In genomic region chr4:36037127-36037526, GRCh38 we compare ENCODE assay signal across 2 cellular contexts.
A peak's percentile ranks its signal among the peaks of the same experiment; 100 is the strongest.
TF ChIP-seq lines count a peak whose summit lies in the region.

No MANE protein-coding gene starts in this region.

TF ChIP-seq in liver, 16 proteins besides CTCF, POLR2A, EP300 and RAD21 (continued from another document):
- TF ChIP-seq ZBTB33 (IDR thresholded peaks at IDR 0.05): peak; percentile 52
- TF ChIP-seq NR2F2 (IDR thresholded peaks at IDR 0.05): no peak
- TF ChIP-seq HNF4G (IDR thresholded peaks at IDR 0.05): peak; percentile 68
- TF ChIP-seq ATF3 (IDR thresholded peaks at IDR 0.05): peak; percentile 68
- TF ChIP-seq MAX (IDR thresholded peaks at IDR 0.05): no peak
- no peak for TF ChIP-seq REST (IDR thresholded peaks at IDR 0.05)
- TF ChIP-seq YY1 (IDR thresholded peaks at IDR 0.05): no peak
- TF ChIP-seq TAF1 (conservative IDR thresholded peaks at IDR 0.05): no peak
- TF ChIP-seq EGR1 (IDR thresholded peaks at IDR 0.05; ENCODE audit: low read depth in 2 of 2): no peak
- peak; percentile 84 for TF ChIP-seq FOXA2 (IDR thresholded peaks at IDR 0.05)

TF ChIP-seq in HepG2, 621 proteins besides CTCF, POLR2A, EP300 and RAD21 (continued from another document):
- TF ChIP-seq AHDC1 (CRISPR knock-in tag; IDR thresholded peaks at IDR 0.05; ENCODE audit: borderline replicate concordance) (no peak), POLR2AphosphoS5 (IDR thresholded peaks at IDR 0.05; ENCODE audit: low read depth, low read length) (no peak), TRIM22 (IDR thresholded peaks at IDR 0.05) (no peak), BRCA1 (CRISPR knock-in tag; IDR thresholded peaks at IDR 0.05) (no peak), NFYB (CRISPR knock-in tag; IDR thresholded peaks at IDR 0.05) (no peak), HNRNPUL1 (IDR thresholded peaks at IDR 0.05; ENCODE audit: low read depth, low read length) (no peak), ZBTB3 (CRISPR knock-in tag; IDR thresholded peaks at IDR 0.05; ENCODE audit: borderline replicate concordance, low read depth) (no peak), ZNF503 (CRISPR knock-in tag; IDR thresholded peaks at IDR 0.05) (no peak), RBAK (CRISPR knock-in tag; IDR thresholded peaks at IDR 0.05) (no peak), UBTF (CRISPR knock-in tag; IDR thresholded peaks at IDR 0.05) (no peak)
